Comparison of ENCODE assay signal across 17 cellular contexts in the genomic region with DNA sequence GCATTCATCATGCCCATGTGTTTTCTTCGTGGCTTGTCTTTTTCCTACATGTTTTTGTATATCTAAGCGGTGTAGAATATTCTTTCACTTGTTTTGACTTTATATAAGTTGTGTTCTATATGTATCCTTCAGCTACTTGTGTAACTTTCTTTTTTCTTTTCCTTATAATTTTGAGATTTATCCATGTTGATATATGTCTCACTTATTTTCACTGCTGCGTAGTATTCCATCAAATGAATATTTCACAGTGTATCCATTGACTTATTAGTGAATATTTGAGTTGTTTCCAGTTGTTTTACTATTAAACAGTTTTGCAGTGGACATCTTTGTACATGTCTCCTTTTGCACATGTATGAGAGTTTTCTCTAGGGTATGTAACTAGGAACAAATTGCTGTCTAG.
"Had no signal": no experiment of that assay in that cellular context is flagged by ENCODE, and none has a peak within 500 bp of the region (broad histone marks: within the 10 kb centered on the region; RNA-seq: fewer than 3 reads in every experiment).

No MANE protein-coding gene starts in this region.

- H3K9me3 Mint-ChIP-seq: dendritic cell treated with granulocyte-macrophage colony-stimulating factor and Interleukin-4, amounts not matched to agents 40 ng/mL and 50 ng/mL, for 4 days; effector memory CD8-positive, alpha-beta T cell had no signal

- H3K4me3 Mint-ChIP-seq: dendritic cell treated with granulocyte-macrophage colony-stimulating factor and Interleukin-4, amounts not matched to agents 40 ng/mL and 50 ng/mL, for 4 days; effector memory CD8-positive, alpha-beta T cell; naive thymus-derived CD4-positive, alpha-beta T cell had no signal

- ATAC-seq: effector memory CD8-positive, alpha-beta T cell; gastrocnemius medialis; heart right ventricle; naive thymus-derived CD4-positive, alpha-beta T cell had no signal

- H3K27ac ChIP-seq: epithelial cell of prostate, neutrophil, sigmoid colon had no signal

- H3K27me3 ChIP-seq: esophagus muscularis mucosa, gastrocnemius medialis, heart right ventricle, neutrophil, sigmoid colon, stomach had no signal

- H3K27me3 Mint-ChIP-seq: dendritic cell treated with granulocyte-macrophage colony-stimulating factor and Interleukin-4, amounts not matched to agents 40 ng/mL and 50 ng/mL, for 4 days; effector memory CD8-positive, alpha-beta T cell; naive thymus-derived CD4-positive, alpha-beta T cell had no signal

- DNase-seq: effector memory CD8-positive, alpha-beta T cell; gastrocnemius medialis; heart right ventricle; islet precursor cell; mammary epithelial cell; naive thymus-derived CD4-positive, alpha-beta T cell; posterior cingulate gyrus; sigmoid colon; stimulated activated CD4-positive, alpha-beta T cell treated with anti-CD3 and anti-CD28 coated beads, Interleukin-2, amount 100 ng/mL, for 24 hours; stimulated activated naive CD4-positive, alpha-beta T cell; stomach; trophoblast cell had no signal

- H3K27ac Mint-ChIP-seq: dendritic cell treated with granulocyte-macrophage colony-stimulating factor and Interleukin-4, amounts not matched to agents 40 ng/mL and 50 ng/mL, for 4 days; effector memory CD8-positive, alpha-beta T cell had no signal

- H3K9me3 ChIP-seq: esophagus muscularis mucosa, gastrocnemius medialis, heart right ventricle, neutrophil, sigmoid colon, stomach had no signal

- H3K36me3 ChIP-seq: esophagus muscularis mucosa, gastrocnemius medialis, sigmoid colon, stomach had no signal

- H3K4me3 ChIP-seq: esophagus muscularis mucosa, gastrocnemius medialis, heart right ventricle, sigmoid colon, skin epidermis, stomach had no signal
